In genomic region chr21:31599563-31599962, GRCh38 we compare ENCODE assay signal across 1 cellular context.
TF ChIP-seq lines count a peak whose summit lies in the region.

No MANE protein-coding gene starts in this region.

TF ChIP-seq in GM12878, 131 proteins besides CTCF, POLR2A, EP300 and RAD21 (continued from another document):
- no peak for TF ChIP-seq ATF2 (IDR thresholded peaks at IDR 0.05; ENCODE audit: low read length)
- TF ChIP-seq HDAC6 (IDR thresholded peaks at IDR 0.05; ENCODE audit: unreplicated experiment) = no peak
- no peak for TF ChIP-seq YBX1 (IDR thresholded peaks at IDR 0.05)
- no peak for TF ChIP-seq PBX3 (IDR thresholded peaks at IDR 0.05; ENCODE audit: insufficient replicate concordance, low read depth, low read length)
- TF ChIP-seq PRDM15 (CRISPR knock-in tag; IDR thresholded peaks at IDR 0.05) = no peak
- no peak for TF ChIP-seq ZBTB11 (CRISPR knock-in tag; IDR thresholded peaks at IDR 0.05)
- no peak for TF ChIP-seq ATF7 (IDR thresholded peaks at IDR 0.05; ENCODE audit: low read depth)
- TF ChIP-seq MEF2B (IDR thresholded peaks at IDR 0.05; ENCODE audit: partially characterized antibody, poor library complexity, severe bottlenecking) = no peak
- TF ChIP-seq BHLHE40 (IDR thresholded peaks at IDR 0.05; ENCODE audit: borderline replicate concordance in 1 of 2, low read depth in 2 of 2, low read length in 1 of 2) = no peak
- no peak for TF ChIP-seq MAX (IDR thresholded peaks at IDR 0.05; ENCODE audit: low read depth, low read length)
- TF ChIP-seq SMARCA5 (IDR thresholded peaks at IDR 0.05) = no peak
- TF ChIP-seq TBL1XR1 (IDR thresholded peaks at IDR 0.05; ENCODE audit: low read depth, low read length) = no peak
- no peak for TF ChIP-seq STAT3 (IDR thresholded peaks at IDR 0.05; ENCODE audit: low read depth, low read length)
- no peak for TF ChIP-seq MEF2A (IDR thresholded peaks at IDR 0.05; ENCODE audit: insufficient read depth, low read depth, low read length)
TF ChIP-seq in GM12878: peak in this region for 0.
